30 cellular contexts compared by ENCODE assay signal in genomic region chr21:45397381-45397780, GRCh38. TPM values are rescaled to one million over a fixed set of nuclear protein-coding genes. Genes with fewer than 3 reads are reported as not detected.
DNase-seq lines count a peak whose midpoint lies in the region; ATAC-seq, FAIRE-seq and TF ChIP-seq lines count a peak whose summit lies in the region.
"Had no signal": no experiment of that assay in that cellular context is flagged by ENCODE, and none has a peak within 500 bp of the region (broad histone marks: within the 10 kb centered on the region; RNA-seq: fewer than 3 reads in every experiment).

No MANE protein-coding gene starts in this region.

- BruUV-seq in HepG2 (replicated peaks; lab: Mats Ljungman, UMichigan) (no TSS peak), K562 (replicated peaks; lab: Mats Ljungman, UMichigan) (no TSS peak)

- ATAC-seq in HepG2 (no peak), right lobe of liver (no peak), K562 (no peak)
- ATAC-seq: A549; CD8-positive, alpha-beta T cell had no signal

- in situ Hi-C loops in HepG2 (cut with HindIII; ENCODE audit: extremely low pct_ligation_motif_present, low pct_unique_long_range_greater_than_20kb), result no loop called here
- in situ Hi-C loops in K562 (cut with MboI), result no loop called here

- no peaks in the 10 kb centered on the region for H3K9me1 ChIP-seq in K562 (ENCODE audit: control insufficient read depth, insufficient read depth, low read length)

- TF ChIP-seq EP300 in HepG2 (IDR thresholded peaks at IDR 0.05; ENCODE audit: low read depth in 2 of 2, low read length in 2 of 2) (no peak), HepG2 (CRISPR knock-in tag; IDR thresholded peaks at IDR 0.05; ENCODE audit: borderline replicate concordance) (no peak), K562 (IDR thresholded peaks at IDR 0.05; ENCODE audit: low read length) (no peak)

- H3K4me2 ChIP-seq in HepG2 (ENCODE audit: low read depth, low read length) (no peak overlapping the region), K562 (ENCODE audit: insufficient read depth, low read length) (no peak overlapping the region)
- H3K4me2 ChIP-seq: A549, BLaER1 had no signal

- H3K79me2 ChIP-seq in HepG2 (ENCODE audit: insufficient read depth, low read length), result no peaks in the 10 kb centered on the region
- no peaks in the 10 kb centered on the region for H3K79me2 ChIP-seq in K562 (ENCODE audit: control insufficient read depth, insufficient read depth, low read length)

- no peak for TF ChIP-seq CTCF in HepG2 (CRISPR knock-in tag; IDR thresholded peaks at IDR 0.05)
- no peak for TF ChIP-seq CTCF in right lobe of liver (IDR thresholded peaks at IDR 0.05)
- TF ChIP-seq CTCF in K562 (IDR thresholded peaks at IDR 0.05 in 2 of 3, conservative IDR thresholded peaks at IDR 0.05 in 1 of 3; ENCODE audit: insufficient read depth in 2 of 3, low read depth in 1 of 3, low read length in 3 of 3), result no peak

- H3K27ac ChIP-seq in HepG2 (ENCODE audit: extremely low read length, insufficient read depth, low read length) (no peak overlapping the region), right lobe of liver (no peak overlapping the region), K562 (ENCODE audit: extremely low read depth, low read depth, low read length) (no peak overlapping the region)
- H3K27ac ChIP-seq: 22Rv1; A549; BLaER1; BLaER1 treated with 17β-estradiol and CSF1 and Interleukin-3, amounts not matched to agents 10 nM and 100 nM; C4-2B had no signal

- no peak for TF ChIP-seq POLR2A in HepG2 (IDR thresholded peaks at IDR 0.05; ENCODE audit: insufficient read depth in 1 of 2, low read depth in 2 of 2, low read length in 2 of 2)
- TF ChIP-seq POLR2A in right lobe of liver (IDR thresholded peaks at IDR 0.05), result no peak
- no peak for TF ChIP-seq POLR2A in K562 (conservative IDR thresholded peaks at IDR 0.05)

- FAIRE-seq in HepG2 (lab: Jason Lieb, UNC) (no peak), K562 (lab: Jason Lieb, UNC) (no peak)
- FAIRE-seq: A204.1, A549, D721Med had no signal

- POLR2A ChIA-PET in HepG2 (lab: Yijun Ruan, JAX) (no interaction called here), K562 (lab: Yijun Ruan, JAX) (interaction anchor here (1.3 kb wide), 1 partner anchor 10 kb away, joined by 4 read pairs; no protein-coding TSS in a partner anchor)

- H3K36me3 ChIP-seq in HepG2 (replicated peaks in 1 of 2; ENCODE audit: control insufficient read depth in 1 of 2, insufficient read depth in 2 of 2, low read length in 2 of 2) (no peaks in the 10 kb centered on the region), right lobe of liver (no peaks in the 10 kb centered on the region), K562 (ENCODE audit: control insufficient read depth, insufficient read depth, low read length) (no peaks in the 10 kb centered on the region)
- H3K36me3 ChIP-seq: BE2C; BLaER1; BLaER1 treated with 17β-estradiol and CSF1 and Interleukin-3, amounts not matched to agents 10 nM and 100 nM had no signal

- H3K9ac ChIP-seq in HepG2 (ENCODE audit: insufficient read depth, low read depth, low read length) (no peak overlapping the region), K562 (ENCODE audit: insufficient read depth in 1 of 2, low read depth in 2 of 2, low read length in 2 of 2) (no peak overlapping the region)
- H3K9ac ChIP-seq: BLaER1; BLaER1 treated with 17β-estradiol and CSF1 and Interleukin-3, amounts not matched to agents 10 nM and 100 nM had no signal

- WGBS in HepG2 (ENCODE audit: low lambda C conversion rate), result 2% methylated on average over 2 of the region's 2 CpGs
- WGBS in right lobe of liver (ENCODE audit: insufficient coverage, low coverage, low lambda C conversion rate, missing lambda C conversion rate), result 62% methylated on average over 2 of the region's 2 CpGs
- WGBS in K562 (ENCODE audit: insufficient coverage, low coverage, missing lambda C conversion rate), result 0% methylated on average over 2 of the region's 2 CpGs

- H4K20me1 ChIP-seq in HepG2 (ENCODE audit: insufficient read depth, low read length) (no peaks in the 10 kb centered on the region), K562 (replicated peaks; ENCODE audit: control insufficient read depth, insufficient read depth, low read length) (no peaks in the 10 kb centered on the region; the same call in 1 of the 2 replicates)
- H4K20me1 ChIP-seq: BLaER1 had no signal

- H3K4me3 ChIP-seq in HepG2 (replicated peaks in 1 of 3; ENCODE audit: insufficient read depth in 1 of 3, low read depth in 2 of 3, low read length in 3 of 3), result no peak overlapping the region
- no peak overlapping the region for H3K4me3 ChIP-seq in right lobe of liver
- H3K4me3 ChIP-seq in K562, result no peak overlapping the region
- H3K4me3 ChIP-seq: A549; BLaER1; BLaER1 treated with 17β-estradiol and CSF1 and Interleukin-3, amounts not matched to agents 10 nM and 100 nM had no signal

- H3K9me3 ChIP-seq in HepG2 (ENCODE audit: low read length) (peaks cover 4% of the 10 kb centered on the region), right lobe of liver (no peaks in the 10 kb centered on the region), K562 (replicated peaks; ENCODE audit: control insufficient read depth, insufficient read depth, low read depth, low read length) (peaks cover 14% of the 10 kb centered on the region; the same call in 1 of the 2 replicates)
- H3K9me3 ChIP-seq: BE2C had no signal

- intact Hi-C loops in HepG2 (cut with micrococcal nuclease; ENCODE audit: unreplicated experiment) (no loop called here), right lobe of liver (cut with DNase I) (no loop called here), K562 (cut with micrococcal nuclease) (no loop called here)

- H3K4me1 ChIP-seq in HepG2 (ENCODE audit: insufficient read depth, low read length), result peaks cover 9% of the 10 kb centered on the region; the same call in 1 of the 2 replicates
- H3K4me1 ChIP-seq in right lobe of liver, result no peaks in the 10 kb centered on the region
- peaks cover 3 to 10% of the 10 kb centered on the region in 2 experiments; a peak in 2 of 5 replicates for H3K4me1 ChIP-seq in K562 (replicated peaks in 1 of 2; ENCODE audit: control insufficient read depth in 2 of 2, insufficient read depth in 2 of 2, low read length in 2 of 2)
- H3K4me1 ChIP-seq: A549, BE2C, Caco-2 had no signal

- TF ChIP-seq RAD21 in HepG2 (CRISPR knock-in tag; IDR thresholded peaks at IDR 0.05) (no peak), K562 (CRISPR knock-in tag; conservative IDR thresholded peaks at IDR 0.05 in 1 of 2, IDR thresholded peaks at IDR 0.05 in 1 of 2) (no peak)

- no peak overlapping the region for H2AFZ ChIP-seq in HepG2 (ENCODE audit: low read length)
- no peak overlapping the region for H2AFZ ChIP-seq in K562 (ENCODE audit: low read depth, low read length)

- CTCF ChIA-PET in HepG2 (lab: Yijun Ruan, JAX; ENCODE audit: low intra/inter-chr PET ratio, low total read pairs) (no interaction called here), K562 (lab: Yijun Ruan, JAX; ENCODE audit: low intra/inter-chr PET ratio) (no interaction called here)

- DNase-seq in HepG2 (ENCODE audit: low spot score) (no peak), right lobe of liver (no peak), K562 (ENCODE audit: extremely low read depth in 1 of 4, low spot score in 3 of 4) (no peak), DMS 273 treated with DMSO at 0.1 percent for 48 hours (lab: John Stamatoyannopoulos, UW) (no peak)
- DNase-seq: 8988T; ACHN; AML-193; BE2C; C1 segment of cervical spinal cord; Caco-2; Calu3; CD4-positive, alpha-beta memory T cell; CD4-positive, alpha-beta T cell; CD4-positive, CD25-positive, alpha-beta regulatory T cell; CD8-positive, alpha-beta memory T cell; CD8-positive, alpha-beta T cell; COR-L47; DMS153; DMS53; DMS79; DMS79 treated with DMSO at 0.1 percent for 48 hours; DND-41; EL had no signal

- H3K27me3 ChIP-seq in HepG2 (ENCODE audit: control insufficient read depth in 1 of 2, insufficient read depth in 2 of 2, low read length in 2 of 2), result peaks cover 10 to 70% of the 10 kb centered on the region in 2 experiments
- no peaks in the 10 kb centered on the region for H3K27me3 ChIP-seq in right lobe of liver
- H3K27me3 ChIP-seq in K562 (ENCODE audit: control insufficient read depth in 2 of 2, insufficient read depth in 2 of 2, low read length in 2 of 2), result peaks cover 29 to 41% of the 10 kb centered on the region in 2 experiments

RNA-seq across cellular contexts. Expression of gene COL18A1, which starts 7.6 kb away (rescaled TPM):
- total RNA-seq in HepG2 (2016; rRNA removed; fragmentation: Illumina TruSeq; extraction: Trizol), result 21.2 and 102 TPM in 2 replicates
- total RNA-seq in HepG2 (2016; cell fraction: cytosol; rRNA removed; fragmentation: Illumina TruSeq; extraction: Trizol; ENCODE audit: low read depth), result 5.5 and 5.6 TPM in 2 replicates
- total RNA-seq in HepG2 (2016; cell fraction: insoluble cytoplasmic fraction; rRNA removed; fragmentation: Illumina TruSeq; extraction: Trizol), result 18.4 and 106 TPM in 2 replicates
- 10.8 and 11.6 TPM in 2 replicates for total RNA-seq in HepG2 (2016; cell fraction: membrane; rRNA removed; fragmentation: Illumina TruSeq; extraction: Trizol)
- total RNA-seq in HepG2 (2016; cell fraction: nucleus; rRNA removed; fragmentation: Illumina TruSeq; extraction: Trizol), result 122 and 150 TPM in 2 replicates
- 79.0 and 128 TPM in 2 replicates for polyA plus RNA-seq in HepG2 (2011; rRNA removed)
- polyA plus RNA-seq in HepG2 (2011; cell fraction: cytosol; rRNA removed), result 51.6 and 89.8 TPM in 2 replicates
- 1,622 and 2,194 TPM in 2 replicates for polyA plus RNA-seq in HepG2 (2011; cell fraction: nucleus; rRNA removed)
- polyA plus RNA-seq in HepG2 (2012), result 59.0 and 129 TPM in 2 replicates
- polyA plus RNA-seq in HepG2 (2016; cell fraction: cytosol; fragmentation: Illumina TruSeq; extraction: Trizol; ENCODE audit: low read depth), result 4.3 and 4.4 TPM in 2 replicates
- polyA plus RNA-seq in HepG2 (2016; cell fraction: insoluble cytoplasmic fraction; fragmentation: Illumina TruSeq; extraction: Trizol; ENCODE audit: low read depth), result 20.7 and 26.9 TPM in 2 replicates
- polyA plus RNA-seq in HepG2 (2016; cell fraction: membrane; fragmentation: Illumina TruSeq; extraction: Trizol; ENCODE audit: low read depth), result 5.0 and 6.2 TPM in 2 replicates
- 308 and 331 TPM in 2 replicates for polyA plus RNA-seq in HepG2 (2016; cell fraction: nucleus; fragmentation: Illumina TruSeq; extraction: Trizol; ENCODE audit: insufficient read depth, low read depth)
- 0.09 and 44.3 TPM in 2 replicates for polyA minus RNA-seq in HepG2 (2011; rRNA and poly(A)+ RNA removed; ENCODE audit: low replicate concordance)
- polyA minus RNA-seq in HepG2 (2011; cell fraction: cytosol; rRNA and poly(A)+ RNA removed), result 36.9 and 37.7 TPM in 2 replicates
- 46.7 and 51.1 TPM in 2 replicates for polyA minus RNA-seq in HepG2 (2011; cell fraction: nucleus; rRNA and poly(A)+ RNA removed)
- 100 to 1,000 TPM; 261 to 487 (median 297) TPM for total RNA-seq in right lobe of liver
- 18.2 and 47.1 TPM in 2 replicates for total RNA-seq in K562 (2011; cell fraction: chromatin; rRNA removed; ENCODE audit: low replicate concordance)
- 42.8 and 53.0 TPM in 2 replicates for total RNA-seq in K562 (2011; cell fraction: nucleolus; rRNA removed)
- 26.1 and 28.1 TPM in 2 replicates for total RNA-seq in K562 (2011; cell fraction: nucleoplasm; rRNA removed)
- total RNA-seq in K562 (2014; rRNA removed), result 12.0 and 16.1 TPM in 2 replicates
- total RNA-seq in K562 (2014; rRNA removed; fragmentation: Illumina TruSeq; extraction: Trizol), result 0.54 and 1.1 TPM in 2 replicates
- total RNA-seq in K562 (2015; rRNA removed; fragmentation: Illumina TruSeq; extraction: Trizol), result 1.6 and 2.3 TPM in 2 replicates
- 16.1 and 16.4 TPM in 2 replicates for total RNA-seq in K562 (2021)
- 4.9 and 16.8 TPM in 2 replicates for polyA plus RNA-seq in K562 (2011; rRNA removed)
- polyA plus RNA-seq in K562 (2011; cell fraction: cytosol; rRNA removed), result 23.2 and 39.2 TPM in 2 replicates
- 67.4 and 83.8 TPM in 2 replicates for polyA plus RNA-seq in K562 (2011; cell fraction: nucleus; rRNA removed)
- polyA plus RNA-seq in K562 (2012), result 6.2 and 11.5 TPM in 2 replicates
- polyA plus RNA-seq in K562 (2014; fragmentation: Illumina TruSeq; extraction: Trizol), result 2.0 and 5.5 TPM in 2 replicates
- under 1 TPM; 0.14 to 0.25 TPM for polyA plus RNA-seq in K562 (2014; fragmentation: Nextera tagmentation; extraction: Ambion mirVana)
- 7.8 and 11.8 TPM in 2 replicates for polyA plus RNA-seq in K562 (2014; rRNA removed)
- 2.9 and 3.3 TPM in 2 replicates for polyA minus RNA-seq in K562 (2011; rRNA and poly(A)+ RNA removed)
- polyA minus RNA-seq in K562 (2011; cell fraction: cytosol; rRNA and poly(A)+ RNA removed), result 11.5 and 49.2 TPM in 2 replicates
- polyA minus RNA-seq in K562 (2011; cell fraction: nucleus; rRNA and poly(A)+ RNA removed), result 11.6 and 22.0 TPM in 2 replicates

Comparison
In these comparisons a context has a peak if more than half of its experiments do, and no peak if none do; other contexts are left out.
1. Of the 241 proteins assayed by ChIP-seq in both HepG2 and K562: peak only in HepG2: none; only in K562: ZFP36; in both: none; in neither: 239; mixed calls (peak in some experiments, not most) for 1.